Comparison of ENCODE assay signal across 29 cellular contexts in genomic region chr18:12007063-12007462, GRCh38.
"Had no signal": no experiment of that assay in that cellular context is flagged by ENCODE, and none has a peak within 500 bp of the region (broad histone marks: within the 10 kb centered on the region; RNA-seq: fewer than 3 reads in every experiment).

No MANE protein-coding gene starts in this region.

- H3K27me3 ChIP-seq: dorsolateral prefrontal cortex, heart left ventricle, neutrophil, ovary, suprapubic skin, tibial artery had no signal

- DNase-seq: activated B cell treated with CpG ODN at 0.5 μM for 24 hours; activated CD4-positive, alpha-beta T cell treated with anti-CD3 and anti-CD28 coated beads, Interleukin-2, amount 50 U/mL, for 1 hour; activated CD8-positive, alpha-beta T cell treated with anti-CD3 and anti-CD28 coated beads for 36 hours; activated naive CD4-positive, alpha-beta T cell; activated T-cell treated with anti-CD3 and anti-CD28 coated beads, Interleukin-2, amount 50 U/mL, for 4 hours; dorsolateral prefrontal cortex; effector memory CD4-positive, alpha-beta T cell; erythroblast; foreskin fibroblast; heart left ventricle; left cardiac atrium; left ventricle myocardium superior; mammary epithelial cell; naive B cell; nephron progenitor cell; ovary; retina; stimulated activated CD4-positive, alpha-beta T cell treated with anti-CD3 and anti-CD28 coated beads, Interleukin-2, amount 100 ng/mL, for 24 hours; stimulated activated naive B cell treated with anti-CD40 and anti-IgM and Interleukin-4, amounts not matched to agents 10 μg/mL and 1 μg/mL and 100 μg/mL, for 72 hours; T-helper 1 cell; tibial artery had no signal

- H3K36me3 Mint-ChIP-seq: activated naive CD4-positive, alpha-beta T cell treated with anti-CD3 and anti-CD28 coated beads, Interleukin-2, amount 50 U/mL, for 72 hours; stimulated activated naive B cell treated with anti-CD40 and anti-IgM and Interleukin-4, amounts not matched to agents 10 μg/mL and 1 μg/mL and 100 μg/mL, for 72 hours had no signal

- H3K4me1 ChIP-seq: prostate gland, tibial artery had no signal

- H3K4me3 Mint-ChIP-seq: activated B cell treated with CpG ODN at 0.5 μM for 24 hours; activated CD8-positive, alpha-beta T cell treated with anti-CD3 and anti-CD28 coated beads for 36 hours; activated T-cell treated with anti-CD3 and anti-CD28 coated beads, Interleukin-2, amount 50 U/mL, for 4 hours; activated T-helper 17 cell treated with anti-CD3 and anti-CD28 coated beads, Interleukin-2, amount 50 U/mL, for 72 hours; naive B cell; nephron progenitor cell; stimulated activated naive B cell treated with anti-CD40 and anti-IgM and Interleukin-4, amounts not matched to agents 10 μg/mL and 1 μg/mL and 100 μg/mL, for 72 hours; T-helper 2 cell treated with Interferon-gamma antibody and Interleukin-4, amounts not matched to agents 5 μg/mL and 100 μg/mL, for 36 hours had no signal

- H3K36me3 ChIP-seq: ovary, prostate gland had no signal

- H3K27ac ChIP-seq: coronary artery, dorsolateral prefrontal cortex, heart left ventricle, neutrophil, ovary, suprapubic skin, tibial artery had no signal

- H3K9me3 ChIP-seq: heart left ventricle, neutrophil, ovary, prostate gland, suprapubic skin, tibial artery had no signal

- H3K27me3 Mint-ChIP-seq: activated B cell treated with CpG ODN at 0.5 μM for 24 hours; activated CD8-positive, alpha-beta T cell treated with anti-CD3 and anti-CD28 coated beads for 36 hours; activated T-helper 17 cell treated with anti-CD3 and anti-CD28 coated beads, Interleukin-2, amount 50 U/mL, for 72 hours; naive B cell; stimulated activated naive B cell treated with anti-CD40 and anti-IgM and Interleukin-4, amounts not matched to agents 10 μg/mL and 1 μg/mL and 100 μg/mL, for 72 hours had no signal

- H3K27ac Mint-ChIP-seq: activated B cell treated with CpG ODN at 0.5 μM for 24 hours; activated CD8-positive, alpha-beta T cell treated with anti-CD3 and anti-CD28 coated beads for 36 hours; activated naive CD4-positive, alpha-beta T cell treated with anti-CD3 and anti-CD28 coated beads, Interleukin-2, amount 50 U/mL, for 72 hours; activated T-helper 17 cell treated with anti-CD3 and anti-CD28 coated beads, Interleukin-2, amount 50 U/mL, for 72 hours; T-helper 2 cell treated with Interferon-gamma antibody and Interleukin-4, amounts not matched to agents 5 μg/mL and 100 μg/mL, for 36 hours had no signal

- H3K4me3 ChIP-seq: coronary artery, dorsolateral prefrontal cortex, heart left ventricle, ovary, prostate gland, smooth muscle cell, suprapubic skin, tibial artery had no signal

- H3K4me2 ChIP-seq: smooth muscle cell had no signal

- H3K9me3 Mint-ChIP-seq: activated B cell treated with CpG ODN at 0.5 μM for 24 hours; activated CD8-positive, alpha-beta T cell treated with anti-CD3 and anti-CD28 coated beads for 36 hours; activated naive CD4-positive, alpha-beta T cell treated with anti-CD3 and anti-CD28 coated beads, Interleukin-2, amount 50 U/mL, for 72 hours; activated T-cell treated with anti-CD3 and anti-CD28 coated beads, Interleukin-2, amount 50 U/mL, for 4 hours; activated T-helper 17 cell treated with anti-CD3 and anti-CD28 coated beads, Interleukin-2, amount 50 U/mL, for 72 hours; naive B cell; nephron progenitor cell; stimulated activated naive B cell treated with anti-CD40 and anti-IgM and Interleukin-4, amounts not matched to agents 10 μg/mL and 1 μg/mL and 100 μg/mL, for 72 hours; T-helper 2 cell treated with Interferon-gamma antibody and Interleukin-4, amounts not matched to agents 5 μg/mL and 100 μg/mL, for 36 hours had no signal
